In genomic region chr2:119158563-119159347, GRCh38 we compare ENCODE assay signal across 1 cellular context.
TF ChIP-seq lines count a peak whose summit lies in the region.

TSS of gene C1QL2 (minus strand) at chr2:119158751. CDS start at chr2:119158269, 482 bp downstream.

TF ChIP-seq in SK-N-SH, 30 proteins besides CTCF, POLR2A, EP300 and RAD21 (continued from another document):
- TF ChIP-seq USF2 (IDR thresholded peaks at IDR 0.05; ENCODE audit: borderline replicate concordance, low read depth, low read length) (no peak), GATA2 (CRISPR knock-in tag; IDR thresholded peaks at IDR 0.05) (no peak), MXI1 (IDR thresholded peaks at IDR 0.05; ENCODE audit: low read depth, low read length) (no peak), ELF1 (IDR thresholded peaks at IDR 0.05) (no peak), IRF3 (IDR thresholded peaks at IDR 0.05; ENCODE audit: low read depth, low read length) (no peak), YY1 (IDR thresholded peaks at IDR 0.05; ENCODE audit: low read depth) (no peak), RXRA (IDR thresholded peaks at IDR 0.05; ENCODE audit: borderline replicate concordance, low read depth) (no peak), TEAD4 (IDR thresholded peaks at IDR 0.05; ENCODE audit: borderline replicate concordance, insufficient read depth) (no peak), FOSL2 (IDR thresholded peaks at IDR 0.05; ENCODE audit: borderline replicate concordance, low read depth) (no peak)
